12 cellular contexts compared by ENCODE assay signal in genomic region chr18:79616651-79617518, GRCh38.
DNase-seq lines count a peak whose midpoint lies in the region; ATAC-seq and TF ChIP-seq lines count a peak whose summit lies in the region.
"Had no signal": no experiment of that assay in that cellular context is flagged by ENCODE, and none has a peak within 500 bp of the region (broad histone marks: within the 10 kb centered on the region; RNA-seq: fewer than 3 reads in every experiment).

No MANE protein-coding gene starts in this region.

- H4K8ac ChIP-seq in neuronal stem cell (ENCODE audit: low read depth, low read length), result no peak overlapping the region

- no CpG with 5 or more reads among the region's 90 CpGs for WGBS in neuronal stem cell (ENCODE audit: extremely low coverage in 2 of 2, insufficient read length in 2 of 2, insufficient replicate concordance in 1 of 2), 2 donors

- no peaks in the 10 kb centered on the region for H3K27me3 ChIP-seq in ACC112 (ENCODE audit: insufficient read depth, low read length)
- no peaks in the 10 kb centered on the region for H3K27me3 ChIP-seq in RWPE2 (ENCODE audit: insufficient read depth, poor library complexity, severe bottlenecking)
- H3K27me3 ChIP-seq in foreskin keratinocyte, result no peaks in the 10 kb centered on the region
- no peaks in the 10 kb centered on the region for H3K27me3 ChIP-seq in neuronal stem cell (ENCODE audit: control insufficient read depth in 3 of 3, insufficient read depth in 3 of 3, low read depth in 1 of 3, low read length in 3 of 3)
- H3K27me3 ChIP-seq: BLaER1 had no signal

- peaks cover 3% of the 10 kb centered on the region for H3K79me1 ChIP-seq in neuronal stem cell (ENCODE audit: low read depth, low read length)

- H3K14ac ChIP-seq in neuronal stem cell (ENCODE audit: low read length), result peak overlapping the region; percentile 38

- H3K4me3 ChIP-seq in ACC112 (ENCODE audit: low read depth, low read length) (peak overlapping the region; percentile 51; the same call in 1 of the 2 replicates), RWPE2 (ENCODE audit: severe bottlenecking) (peak overlapping the region; percentile 25), neuronal stem cell (ENCODE audit: low read length in 2 of 2) (peak overlapping the region in 1 of 2 donors; percentile 46)
- H3K4me3 ChIP-seq: BLaER1 had no signal

- no peak overlapping the region for H4K91ac ChIP-seq in neuronal stem cell (ENCODE audit: low read depth, low read length, poor library complexity)

- H3K9me3 ChIP-seq in RWPE2 (ENCODE audit: severe bottlenecking) (no peaks in the 10 kb centered on the region), neuronal stem cell (replicated peaks in 1 of 2; ENCODE audit: control insufficient read depth in 2 of 2, insufficient read depth in 1 of 2, low read depth in 1 of 2, low read length in 2 of 2) (no peaks in the 10 kb centered on the region)
- H3K9me3 ChIP-seq: pancreas had no signal

- peak overlapping the region; percentile 54 for H3K4me2 ChIP-seq in neuronal stem cell (ENCODE audit: insufficient read depth, low read length, poor library complexity, severe bottlenecking)
- H3K4me2 ChIP-seq: BLaER1 had no signal

- ATAC-seq in RWPE2 (ENCODE audit: low read depth) (peak; percentile 79), foreskin keratinocyte (peak; percentile 85), HG03097 (IDR thresholded peaks at IDR 0.05; ENCODE audit: low FRiP score, unreplicated experiment) (no peak), HG02588 (IDR thresholded peaks at IDR 0.05; ENCODE audit: unreplicated experiment) (no peak), HG03432 (IDR thresholded peaks at IDR 0.05; ENCODE audit: unreplicated experiment) (no peak)

- H3K79me2 ChIP-seq in ACC112 (ENCODE audit: control insufficient read depth, insufficient read depth, low read length, unreplicated experiment), result no peaks in the 10 kb centered on the region

- H2AFZ ChIP-seq in ACC112 (ENCODE audit: low read length, unreplicated experiment), result peak overlapping the region; percentile 38
- H2AFZ ChIP-seq in neuronal stem cell (ENCODE audit: low read length), result no peak overlapping the region

- H3K4me1 ChIP-seq in ACC112 (ENCODE audit: control insufficient read depth, insufficient read depth, low read length, unreplicated experiment), result no peaks in the 10 kb centered on the region
- no peaks in the 10 kb centered on the region for H3K4me1 ChIP-seq in RWPE2 (ENCODE audit: insufficient read depth, poor library complexity, severe bottlenecking)
- no peaks in the 10 kb centered on the region for H3K4me1 ChIP-seq in foreskin keratinocyte
- H3K4me1 ChIP-seq in neuronal stem cell (ENCODE audit: control insufficient read depth in 2 of 2, insufficient read depth in 1 of 2, low read depth in 1 of 2, low read length in 2 of 2), result peaks cover 0 to 1% of the 10 kb centered on the region in 2 donors
- H3K4me1 ChIP-seq: pancreas had no signal

- no peak overlapping the region for H2BK15ac ChIP-seq in neuronal stem cell (ENCODE audit: low read length)

- H3K18ac ChIP-seq in neuronal stem cell (ENCODE audit: low read length), result peak overlapping the region; percentile 76

- peak; percentile 65 for DNase-seq in RWPE2 (ENCODE audit: low spot score)
- peak in 1 of 2 donors; percentile 13 for DNase-seq in foreskin keratinocyte
- DNase-seq in neuronal stem cell (ENCODE audit: low spot score), result peak; percentile 38
- DNase-seq in NCI-H2171 treated with DMSO at 0.1 percent for 48 hours (lab: John Stamatoyannopoulos, UW), result no peak
- DNase-seq: NCI-H1417 had no signal

- H2BK5ac ChIP-seq in neuronal stem cell (ENCODE audit: low read length), result no peak overlapping the region

- no peak overlapping the region for H2BK120ac ChIP-seq in neuronal stem cell (ENCODE audit: low read depth, low read length)

- TF ChIP-seq CTCF in RWPE2 (IDR thresholded peaks at IDR 0.05; ENCODE audit: poor library complexity, severe bottlenecking), result no peak
- no peak for TF ChIP-seq CTCF in foreskin keratinocyte (conservative IDR thresholded peaks at IDR 0.05)

- H3K4ac ChIP-seq in neuronal stem cell (ENCODE audit: low read length), result no peak overlapping the region

- H3K23ac ChIP-seq in neuronal stem cell (ENCODE audit: low read depth, low read length, poor library complexity), result peak overlapping the region; percentile 55

- H3K27ac ChIP-seq in ACC112 (ENCODE audit: low read depth, low read length) (no peak overlapping the region), RWPE2 (ENCODE audit: poor library complexity, severe bottlenecking) (no peak overlapping the region), foreskin keratinocyte (no peak overlapping the region), neuronal stem cell (replicated peaks; ENCODE audit: low read length) (no peak overlapping the region)
- H3K27ac ChIP-seq: BLaER1, pancreas, VCaP had no signal

- no peak overlapping the region for H2BK12ac ChIP-seq in neuronal stem cell (ENCODE audit: low read length)

- H2AK5ac ChIP-seq in neuronal stem cell (ENCODE audit: low read depth, low read length), result peak overlapping the region; percentile 56

- no peak overlapping the region for H3K9ac ChIP-seq in neuronal stem cell (ENCODE audit: low read depth, low read length, poor library complexity)
- H3K9ac ChIP-seq: BLaER1 had no signal

- H3K36me3 ChIP-seq in ACC112 (ENCODE audit: insufficient read depth, low read length) (no peaks in the 10 kb centered on the region), RWPE2 (ENCODE audit: low read depth) (no peaks in the 10 kb centered on the region), neuronal stem cell (replicated peaks in 1 of 2; ENCODE audit: control insufficient read depth in 2 of 2, insufficient read depth in 2 of 2, low read length in 2 of 2) (no peaks in the 10 kb centered on the region)
- H3K36me3 ChIP-seq: BLaER1, pancreas had no signal

Comparison
In these comparisons a context has a peak if more than half of its experiments do, and no peak if none do; other contexts are left out.
1. ATAC-seq: peak in RWPE2 (single experiment) and foreskin keratinocyte (single experiment); none in HG03097 (single experiment), HG02588 (single experiment) and HG03432 (single experiment).